9 cellular contexts compared by ENCODE assay signal in the genomic region with DNA sequence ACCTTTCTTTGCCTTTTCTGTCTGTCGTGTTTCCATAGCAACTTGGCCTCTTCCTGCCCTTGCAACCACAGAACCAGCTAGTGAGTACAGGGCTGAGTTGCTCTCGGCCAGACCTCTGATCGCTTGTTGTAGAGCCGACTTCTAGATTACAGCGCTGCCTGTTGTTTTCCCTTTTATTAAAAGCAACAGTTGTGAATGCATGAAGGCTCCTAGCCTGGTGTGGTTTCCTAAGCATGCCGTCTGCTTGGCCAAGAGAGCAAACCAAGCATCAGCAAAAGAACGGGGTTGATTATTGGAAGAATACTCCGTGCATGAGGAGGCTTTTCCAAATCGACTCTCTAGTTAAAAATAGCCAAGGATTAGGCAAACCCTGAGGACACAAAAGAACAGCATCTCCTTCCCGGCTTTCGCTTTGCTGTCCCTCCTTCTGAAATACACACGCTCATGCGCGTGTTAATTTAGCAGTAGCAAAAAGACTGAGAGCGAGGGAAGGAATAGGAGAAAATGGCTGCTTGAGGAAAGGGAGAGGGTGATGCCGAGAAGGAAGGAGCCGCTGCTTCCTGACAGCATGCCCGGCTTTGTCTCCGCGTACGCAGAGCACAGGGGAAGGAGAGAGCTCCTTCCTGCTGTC.
DNase-seq lines count a peak whose midpoint lies in the region; ATAC-seq, FAIRE-seq and TF ChIP-seq lines count a peak whose summit lies in the region.
"Had no signal": no experiment of that assay in that cellular context is flagged by ENCODE, and none has a peak within 500 bp of the region (broad histone marks: within the 10 kb centered on the region; RNA-seq: fewer than 3 reads in every experiment).

No MANE protein-coding gene starts in this region.

- POLR2A ChIA-PET in CD8-positive, alpha-beta T cell (lab: Charles Lee), result no interaction called here

- H3K4me1 Mint-ChIP-seq in CD8-positive, alpha-beta T cell (ENCODE audit: low read depth), result peaks cover 13% of the 10 kb centered on the region
- peaks cover 11% of the 10 kb centered on the region for H3K4me1 Mint-ChIP-seq in T-helper 17 cell

- no peak overlapping the region for H3K27ac ChIP-seq in CD8-positive, alpha-beta T cell (ENCODE audit: low read depth, low read length)
- H3K27ac ChIP-seq: body of pancreas had no signal

- H3K9me3 ChIP-seq in CD8-positive, alpha-beta T cell (ENCODE audit: low read length), result no peaks in the 10 kb centered on the region
- no peaks in the 10 kb centered on the region for H3K9me3 ChIP-seq in T-helper 17 cell (ENCODE audit: control insufficient read depth, low read length, poor library complexity, severe bottlenecking)
- H3K9me3 ChIP-seq: body of pancreas had no signal

- intact Hi-C loops in CD8-positive, alpha-beta T cell (cut with DNase I, micrococcal nuclease), result no loop called here
- intact Hi-C loops in posterior cingulate gyrus (cut with DNase I) (loop anchor here (5.0 kb wide), 1 partner anchor 76 kb away; no protein-coding TSS in a partner anchor), posterior vena cava (cut with DNase I) (no loop called here)

- peaks cover 18% of the 10 kb centered on the region for H3K27me3 Mint-ChIP-seq in CD8-positive, alpha-beta T cell (ENCODE audit: low read depth)
- H3K27me3 Mint-ChIP-seq in T-helper 17 cell, result peaks cover 78% of the 10 kb centered on the region

- no peak for TF ChIP-seq CTCF in CD8-positive, alpha-beta T cell (IDR thresholded peaks at IDR 0.05)
- TF ChIP-seq CTCF in fibroblast of pulmonary artery (IDR thresholded peaks at IDR 0.05; ENCODE audit: low read length, missing control alignments), result no peak

- H3K4me3 ChIP-seq in CD8-positive, alpha-beta T cell (ENCODE audit: low read depth, low read length), result peak overlapping the region; percentile 29
- H3K4me3 ChIP-seq in fibroblast of pulmonary artery (replicated peaks; ENCODE audit: low read depth, low read length), result peak overlapping the region; percentile 50
- H3K4me3 ChIP-seq: body of pancreas had no signal

- no peaks in the 10 kb centered on the region for H3K27me3 ChIP-seq in CD8-positive, alpha-beta T cell (ENCODE audit: insufficient read depth, low read length)
- H3K27me3 ChIP-seq: body of pancreas had no signal

- H3K4me3 Mint-ChIP-seq in CD8-positive, alpha-beta T cell, result peak overlapping the region; percentile 64
- H3K4me3 Mint-ChIP-seq in T-helper 17 cell, result peak overlapping the region; percentile 55

- H3K36me3 Mint-ChIP-seq in CD8-positive, alpha-beta T cell, result no peaks in the 10 kb centered on the region
- H3K36me3 Mint-ChIP-seq in T-helper 17 cell (ENCODE audit: low read depth), result no peaks in the 10 kb centered on the region

- ATAC-seq in CD8-positive, alpha-beta T cell, result no peak
- ATAC-seq in T-helper 17 cell, result peak; percentile 64
- ATAC-seq in GM18520 (IDR thresholded peaks at IDR 0.05; ENCODE audit: unreplicated experiment), result no peak
- ATAC-seq: body of pancreas had no signal

- DNase-seq in CD8-positive, alpha-beta T cell, result no peak
- no peak for DNase-seq in T-helper 17 cell
- peak; percentile 69 for DNase-seq in fibroblast of pulmonary artery (ENCODE audit: low read depth)
- DNase-seq in posterior cingulate gyrus, result peak in 6 of 10 donors; percentile 22 to 88 (median 40)
- no peak for DNase-seq in HTR-8/SVneo (ENCODE audit: insufficient read length, low spot score)
- DNase-seq in HuH-7 (ENCODE audit: low spot score), result no peak
- DNase-seq in posterior vena cava (ENCODE audit: low spot score), result no peak

- no peaks in the 10 kb centered on the region for H3K36me3 ChIP-seq in CD8-positive, alpha-beta T cell (ENCODE audit: insufficient read depth, low read length)

- FAIRE-seq in HTR-8/SVneo (lab: Jason Lieb, UNC), result no peak

- no peaks in the 10 kb centered on the region for H3K4me1 ChIP-seq in CD8-positive, alpha-beta T cell (ENCODE audit: insufficient read depth, low read length)
- H3K4me1 ChIP-seq: body of pancreas had no signal

- CTCF ChIA-PET in CD8-positive, alpha-beta T cell (lab: Charles Lee), result no interaction called here

- H3K9me3 Mint-ChIP-seq in CD8-positive, alpha-beta T cell, result no peaks in the 10 kb centered on the region

- H3K27ac Mint-ChIP-seq in CD8-positive, alpha-beta T cell, result no peak overlapping the region
- H3K27ac Mint-ChIP-seq in T-helper 17 cell, result peak overlapping the region; percentile 14

Comparison
In these comparisons a context has a peak if more than half of its experiments do, and no peak if none do; other contexts are left out.
1. DNase-seq: peak in fibroblast of pulmonary artery (single experiment) and posterior cingulate gyrus (6 of 10); none in CD8-positive, alpha-beta T cell (0 of 7), T-helper 17 cell (0 of 3), HTR-8/SVneo (single experiment), HuH-7 (single experiment) and posterior vena cava (single experiment).